In genomic region chr12:63305901-63306300, GRCh38 we compare ENCODE assay signal across 7 cellular contexts.
A peak's percentile ranks its signal among the peaks of the same experiment; 100 is the strongest.
DNase-seq lines count a peak whose midpoint lies in the region; ATAC-seq and TF ChIP-seq lines count a peak whose summit lies in the region.
"Not testable (repeated sequence)": the region's sequence is repeated elsewhere in the genome, so short reads cannot be mapped to it uniquely, and the experiment has no call there.

No MANE protein-coding gene starts in this region.

- TF ChIP-seq POLR2A in thyroid gland (IDR thresholded peaks at IDR 0.05); uterus (IDR thresholded peaks at IDR 0.05): not testable (repeated sequence)

- H2AFZ ChIP-seq in OCI-LY3 (ENCODE audit: low read depth, low read length) = not testable (repeated sequence)

- peak; percentile 26 for ATAC-seq in Right ventricle myocardium inferior
- not testable (repeated sequence) for ATAC-seq in right cardiac atrium

- not testable (repeated sequence) for H3K9me3 ChIP-seq in OCI-LY3 (ENCODE audit: insufficient read depth, low read length); right cardiac atrium (ENCODE audit: control insufficient read depth, low read length); thyroid gland; uterus
- peaks cover 15% of the 10 kb centered on the region for H3K9me3 ChIP-seq in left ventricle myocardium inferior (replicated peaks)

- H3K4me1 ChIP-seq in OCI-LY3 (ENCODE audit: low read length) = peaks cover 67% of the 10 kb centered on the region
- peaks cover 25% of the 10 kb centered on the region for H3K4me1 ChIP-seq in left ventricle myocardium inferior
- H3K4me1 ChIP-seq in right cardiac atrium (ENCODE audit: control insufficient read depth, insufficient read depth, low read length); uterus: not testable (repeated sequence)
- peaks cover 37 to 54% of the 10 kb centered on the region in 2 donors for H3K4me1 ChIP-seq in thyroid gland

- not testable (repeated sequence) for H3K36me3 ChIP-seq in OCI-LY3 (replicated peaks; ENCODE audit: low read depth, low read length); left ventricle myocardium inferior; thyroid gland; uterus

- peaks cover 13% of the 10 kb centered on the region for H3K9me3 Mint-ChIP-seq in osteocyte (ENCODE audit: unreplicated experiment)

- peak overlapping the region; percentile 89 for H3K27ac Mint-ChIP-seq in osteocyte (ENCODE audit: unreplicated experiment)

- H3K4me3 ChIP-seq in OCI-LY3 (ENCODE audit: low read length); left ventricle myocardium inferior; right cardiac atrium (ENCODE audit: low read length); thyroid gland (replicated peaks in 1 of 3); uterus: not testable (repeated sequence)

- H3K4me1 Mint-ChIP-seq in osteocyte (ENCODE audit: unreplicated experiment) = peaks cover 78% of the 10 kb centered on the region

- not testable (repeated sequence) for H3K9ac ChIP-seq in OCI-LY3 (ENCODE audit: low read length)

- DNase-seq in Right ventricle myocardium inferior (ENCODE audit: missing footprints); left ventricle myocardium inferior; osteocyte (ENCODE audit: extremely low spot score, unreplicated experiment); thyroid gland; uterus: not testable (repeated sequence)
- DNase-seq in right cardiac atrium = peak in 2 of 3 donors; percentile 18 to 57

- intact Hi-C loops in Right ventricle myocardium inferior (cut with DNase I) = loop anchor here (10.0 kb wide), 1 partner anchor 161 kb away; no protein-coding TSS in a partner anchor
- intact Hi-C loops in left ventricle myocardium inferior (cut with micrococcal nuclease); right cardiac atrium (cut with DNase I); thyroid gland (cut with DNase I); uterus (cut with DNase I; ENCODE audit: low total_unique reads): not testable (repeated sequence)

- H3K27me3 Mint-ChIP-seq in osteocyte (ENCODE audit: unreplicated experiment) = not testable (repeated sequence)

- H3K79me2 ChIP-seq in OCI-LY3 (ENCODE audit: low read length) = not testable (repeated sequence)

- H3K4me2 ChIP-seq in OCI-LY3 (ENCODE audit: low read length) = peak overlapping the region; percentile 48

- not testable (repeated sequence) for H3K4me3 Mint-ChIP-seq in osteocyte (ENCODE audit: unreplicated experiment)

- H3K27ac ChIP-seq in OCI-LY3 (ENCODE audit: low read length); right cardiac atrium (ENCODE audit: low read length): not testable (repeated sequence)
- H3K27ac ChIP-seq in left ventricle myocardium inferior (replicated peaks) (peak overlapping the region; percentile 68), thyroid gland (peak overlapping the region in 2 of 3 donors; percentile 28 to 30), uterus (peak overlapping the region; percentile 30 to 51)

- 87% methylated on average over 13 of the region's 13 CpGs for WGBS in right cardiac atrium
- 90 to 92% methylated on average over 13 of the region's 13 CpGs for WGBS in thyroid gland, 2 donors

- TF ChIP-seq CTCF in OCI-LY3 (IDR thresholded peaks at IDR 0.05; ENCODE audit: low read depth, low read length); left ventricle myocardium inferior (IDR thresholded peaks at IDR 0.05; ENCODE audit: borderline replicate concordance); osteocyte (IDR thresholded peaks at IDR 0.05); thyroid gland (IDR thresholded peaks at IDR 0.05); uterus (IDR thresholded peaks at IDR 0.05): not testable (repeated sequence)

- H3K36me3 Mint-ChIP-seq in osteocyte (ENCODE audit: unreplicated experiment) = not testable (repeated sequence)

- not testable (repeated sequence) for H3K27me3 ChIP-seq in OCI-LY3 (ENCODE audit: low read depth, low read length); left ventricle myocardium inferior (ENCODE audit: low read depth); right cardiac atrium (ENCODE audit: control insufficient read depth, insufficient read depth); thyroid gland; uterus

- H4K20me1 ChIP-seq in OCI-LY3 (ENCODE audit: insufficient read depth, low read length) = not testable (repeated sequence)
